ENCODE assay signal across 29 cellular contexts in genomic region chr3:70532806-70533205, GRCh38.
"Had no signal": no experiment of that assay in that cellular context is flagged by ENCODE, and none has a peak within 500 bp of the region (broad histone marks: within the 10 kb centered on the region; RNA-seq: fewer than 3 reads in every experiment).

No MANE protein-coding gene starts in this region.

- H3K27me3 ChIP-seq: ascending aorta, breast epithelium, SJCRH30 had no signal

- H3K4me1 ChIP-seq: ascending aorta, breast epithelium, SJCRH30 had no signal

- H3K4me1 Mint-ChIP-seq: activated CD4-positive, alpha-beta T cell treated with anti-CD3 and anti-CD28 coated beads, Interleukin-2, amount 10 ng/mL, durations not matched to agents 24 days and 14 days; activated naive CD4-positive, alpha-beta T cell treated with anti-CD3 and anti-CD28 coated beads, Interleukin-2, amount 50 U/mL, for 24 hours; activated naive CD8-positive, alpha-beta T cell treated with anti-CD3 and anti-CD28 coated beads, Interleukin-2, amount 10 ng/mL, durations not matched to agents 7 days and 5 days had no signal

- H3K4me3 Mint-ChIP-seq: activated CD4-positive, alpha-beta T cell treated with anti-CD3 and anti-CD28 coated beads, Interleukin-2, amount 10 ng/mL, durations not matched to agents 24 days and 14 days; activated CD8-positive, alpha-beta T cell treated with anti-CD3 and anti-CD28 coated beads for 36 hours; activated naive CD4-positive, alpha-beta T cell treated with anti-CD3 and anti-CD28 coated beads, Interleukin-2, amount 50 U/mL, for 24 hours; activated naive CD8-positive, alpha-beta T cell treated with anti-CD3 and anti-CD28 coated beads, Interleukin-2, amount 10 ng/mL, durations not matched to agents 7 days and 5 days; activated T-cell treated with anti-CD3 and anti-CD28 coated beads, Interleukin-2, amount 50 U/mL, for 72 hours had no signal

- ATAC-seq: activated CD8-positive, alpha-beta T cell treated with anti-CD3 and anti-CD28 coated beads for 36 hours; activated T-cell treated with anti-CD3 and anti-CD28 coated beads, Interleukin-2, amount 50 U/mL, for 72 hours had no signal

- H3K36me3 ChIP-seq: ascending aorta, breast epithelium, SJCRH30, WERI-Rb-1 had no signal

- H3K36me3 Mint-ChIP-seq: activated naive CD4-positive, alpha-beta T cell treated with anti-CD3 and anti-CD28 coated beads, Interleukin-2, amount 50 U/mL, for 24 hours; activated naive CD8-positive, alpha-beta T cell treated with anti-CD3 and anti-CD28 coated beads, Interleukin-2, amount 10 ng/mL, durations not matched to agents 7 days and 5 days had no signal

- H3K27ac Mint-ChIP-seq: activated CD4-positive, alpha-beta T cell treated with anti-CD3 and anti-CD28 coated beads, Interleukin-2, amount 10 ng/mL, durations not matched to agents 24 days and 14 days; activated CD8-positive, alpha-beta T cell treated with anti-CD3 and anti-CD28 coated beads for 36 hours; activated naive CD4-positive, alpha-beta T cell treated with anti-CD3 and anti-CD28 coated beads, Interleukin-2, amount 50 U/mL, for 24 hours; activated naive CD8-positive, alpha-beta T cell treated with anti-CD3 and anti-CD28 coated beads, Interleukin-2, amount 10 ng/mL, durations not matched to agents 7 days and 5 days; activated T-cell treated with anti-CD3 and anti-CD28 coated beads, Interleukin-2, amount 50 U/mL, for 72 hours; activated T-helper 2 cell treated with anti-CD3 and anti-CD28 coated beads, Interferon-gamma antibody, Interleukin-2, Interleukin-4, amounts not matched to agents 10 μg/mL and 5 μg/mL and 100 μg/mL, durations not matched to agents 14 hours and 24 hours and 36 hours had no signal

- H3K9me3 ChIP-seq: ascending aorta, breast epithelium, SJCRH30 had no signal

- DNase-seq: activated CD4-positive, alpha-beta T cell treated with anti-CD3 and anti-CD28 coated beads, Interleukin-2, amount 10 ng/mL, durations not matched to agents 24 days and 14 days; activated CD4-positive, alpha-beta T cell treated with anti-CD3 and anti-CD28 coated beads, Interleukin-2, amount 50 U/mL, for 4 hours; activated CD8-positive, alpha-beta T cell treated with anti-CD3 and anti-CD28 coated beads for 36 hours; activated gamma-delta T cell; activated naive CD4-positive, alpha-beta T cell treated with Interleukin-2 at 50 U/mL for 16 hours; activated naive CD8-positive, alpha-beta T cell treated with anti-CD3 and anti-CD28 coated beads, Interleukin-2, amount 10 ng/mL, durations not matched to agents 7 days and 5 days; activated T-cell treated with anti-CD3 and anti-CD28 coated beads, Interleukin-2, amount 50 U/mL, for 1 hour; activated T-cell treated with anti-CD3 and anti-CD28 coated beads, Interleukin-2, amount 50 U/mL, for 72 hours; amygdala; NCI-H1092 treated with DMSO at 0.1 percent for 48 hours; NCI-H1417; NCI-H146; NCI-H187; NCI-H2029 treated with DMSO at 0.1 percent for 48 hours; NCI-H2107; NCI-H2171; NCI-H510A; NCI-H526; NCI-H748 treated with DMSO at 0.1 percent for 48 hours; OCI-M1; SHP77; SJCRH30; T1000; WERI-Rb-1 had no signal

- H3K4me3 ChIP-seq: ascending aorta, breast epithelium, SJCRH30, SK-N-MC had no signal

- H3K27ac ChIP-seq: ascending aorta, breast epithelium, SJCRH30, SK-N-MC, WERI-Rb-1 had no signal

- H3K9me3 Mint-ChIP-seq: activated CD4-positive, alpha-beta T cell treated with anti-CD3 and anti-CD28 coated beads, Interleukin-2, amount 10 ng/mL, durations not matched to agents 24 days and 14 days; activated CD8-positive, alpha-beta T cell treated with anti-CD3 and anti-CD28 coated beads for 36 hours; activated naive CD4-positive, alpha-beta T cell treated with anti-CD3 and anti-CD28 coated beads, Interleukin-2, amount 50 U/mL, for 24 hours; activated naive CD8-positive, alpha-beta T cell treated with anti-CD3 and anti-CD28 coated beads, Interleukin-2, amount 10 ng/mL, durations not matched to agents 7 days and 5 days; activated T-cell treated with anti-CD3 and anti-CD28 coated beads, Interleukin-2, amount 50 U/mL, for 72 hours; activated T-helper 2 cell treated with anti-CD3 and anti-CD28 coated beads, Interferon-gamma antibody, Interleukin-2, Interleukin-4, amounts not matched to agents 10 μg/mL and 5 μg/mL and 100 μg/mL, durations not matched to agents 14 hours and 24 hours and 36 hours had no signal
